ENCODE assay signal across 8 cellular contexts in the genomic region with DNA sequence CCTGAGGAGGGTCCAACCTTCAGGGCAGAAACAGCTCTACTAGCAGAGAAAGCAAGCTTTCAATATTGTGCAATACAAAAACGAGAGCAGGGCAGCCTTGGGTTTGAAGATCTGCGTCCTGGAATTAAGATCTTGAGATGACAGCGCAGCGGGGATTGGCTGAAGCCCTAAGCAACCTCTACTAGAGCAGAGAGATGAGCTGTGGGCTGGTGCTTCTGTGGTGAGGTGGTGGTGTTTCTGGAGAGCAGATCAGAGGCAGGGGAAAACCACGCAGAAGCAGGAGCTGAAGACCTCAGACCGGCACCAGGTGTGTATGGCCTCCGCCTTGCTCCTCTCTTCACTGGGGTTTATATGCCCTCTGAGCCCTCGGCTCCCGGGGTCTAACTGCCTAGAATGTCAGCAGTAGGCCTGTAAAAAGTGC. TPM values are rescaled to one million over a fixed set of nuclear protein-coding genes. Genes with fewer than 3 reads are reported as not detected.
DNase-seq lines count a peak whose midpoint lies in the region; ATAC-seq and TF ChIP-seq lines count a peak whose summit lies in the region.

No MANE protein-coding gene starts in this region.

- TF ChIP-seq CTCF in ascending aorta (IDR thresholded peaks at IDR 0.05) (no peak), smooth muscle cell (IDR thresholded peaks at IDR 0.05; ENCODE audit: borderline replicate concordance, insufficient read depth, poor library complexity, severe bottlenecking) (no peak), uterus (IDR thresholded peaks at IDR 0.05) (no peak)

- DNase-seq in SIG-M5 treated with dmso at 0.1 percent for 504 hours (lab: John Stamatoyannopoulos, UW; ENCODE audit: unreplicated experiment): peak; percentile 96
- DNase-seq in ascending aorta (ENCODE audit: low spot score in 2 of 2): no peak
- DNase-seq in stimulated activated CD4-positive, alpha-beta T cell treated with anti-CD3 and anti-CD28 coated beads, Interleukin-12 subunit alpha, Interleukin-12 subunit beta, amount 100 ng/mL, for 4 hours: peak; percentile 64
- no peak for DNase-seq in SK-N-DZ (ENCODE audit: low spot score)
- no peak for DNase-seq in smooth muscle cell (lab: John Stamatoyannopoulos, UW; ENCODE audit: unreplicated experiment)
- DNase-seq in uterus: no peak

- H3K79me2 ChIP-seq in smooth muscle cell (ENCODE audit: low read depth): no peaks in the 10 kb centered on the region

- intact Hi-C loops in ascending aorta (cut with DNase I): no loop called here
- intact Hi-C loops in uterus (cut with DNase I; ENCODE audit: low total_unique reads): no loop called here

- no peaks in the 10 kb centered on the region for H3K36me3 ChIP-seq in ascending aorta
- no peaks in the 10 kb centered on the region for H3K36me3 ChIP-seq in smooth muscle cell (ENCODE audit: low read depth)
- H3K36me3 ChIP-seq in uterus: no peaks in the 10 kb centered on the region

- 78% methylated on average over 9 of the region's 9 CpGs for WGBS in smooth muscle cell (ENCODE audit: low lambda C conversion rate)

- H3K9ac ChIP-seq in smooth muscle cell (ENCODE audit: low read depth): no peak overlapping the region

- peak; percentile 79 for ATAC-seq in GM18505 (IDR thresholded peaks at IDR 0.05; ENCODE audit: unreplicated experiment)
- peak; percentile 80 for ATAC-seq in HG02763 (IDR thresholded peaks at IDR 0.05; ENCODE audit: unreplicated experiment)

- peak overlapping the region in 1 of 2 donors; percentile 29 for H3K4me3 ChIP-seq in ascending aorta
- H3K4me3 ChIP-seq in smooth muscle cell: no peak overlapping the region
- H3K4me3 ChIP-seq in uterus: no peak overlapping the region

- H2AFZ ChIP-seq in smooth muscle cell (ENCODE audit: low read depth): no peak overlapping the region

- H4K20me1 ChIP-seq in smooth muscle cell (ENCODE audit: low read depth): no peaks in the 10 kb centered on the region

- peak; percentile 90 for TF ChIP-seq POLR2A in GM18505 (IDR thresholded peaks at IDR 0.05; ENCODE audit: borderline replicate concordance, extremely low read depth, insufficient read depth, insufficient read length)
- TF ChIP-seq POLR2A in uterus (IDR thresholded peaks at IDR 0.05): no peak

- H3K27me3 ChIP-seq in ascending aorta: no peaks in the 10 kb centered on the region
- no peaks in the 10 kb centered on the region for H3K27me3 ChIP-seq in smooth muscle cell (ENCODE audit: low read depth)
- no peaks in the 10 kb centered on the region for H3K27me3 ChIP-seq in uterus

- peaks cover 6% of the 10 kb centered on the region for H3F3A ChIP-seq in smooth muscle cell (ENCODE audit: low read depth)

- H3K4me1 ChIP-seq in ascending aorta (peaks cover 6 to 16% of the 10 kb centered on the region in 2 donors), smooth muscle cell (ENCODE audit: low read depth) (peaks cover 4% of the 10 kb centered on the region), uterus (peaks cover 0 to 7% of the 10 kb centered on the region in 2 donors)

- H3K4me2 ChIP-seq in smooth muscle cell: no peak overlapping the region

- H3K9me3 ChIP-seq in ascending aorta (no peaks in the 10 kb centered on the region), smooth muscle cell (replicated peaks; ENCODE audit: low read depth) (no peaks in the 10 kb centered on the region), uterus (no peaks in the 10 kb centered on the region)

- H3K27ac ChIP-seq in ascending aorta (peak overlapping the region; percentile 76 to 94), smooth muscle cell (ENCODE audit: low read depth) (no peak overlapping the region), uterus (peak overlapping the region in 1 of 2 donors; percentile 65)

RNA-seq across cellular contexts. Expression of gene TRAF3IP3, which starts 12.5 kb away (rescaled TPM):
- total RNA-seq in ascending aorta (not detected), smooth muscle cell (0.04 TPM in 1 of 2 replicates, not detected in the other), uterus (1 to 10 TPM in 3 of 4 donors, not detected in 1; 1.3 to 3.2 (median 1.3) TPM)
- polyA plus RNA-seq in SK-N-DZ (2014; cell fraction: cytosol; rRNA removed): not detected in 2 replicates
- polyA plus RNA-seq in SK-N-DZ (2014; cell fraction: nucleus; rRNA removed): 0.12 and 0.14 TPM in 2 replicates
- 0.72 TPM in 1 of 2 replicates, not detected in the other for polyA plus RNA-seq in smooth muscle cell

RNA-seq across cellular contexts. Expression of gene C1orf74, which starts 16.0 kb away (rescaled TPM):
- total RNA-seq in ascending aorta: 0.11 TPM
- 3.9 and 4.3 TPM in 2 replicates for polyA plus RNA-seq in SK-N-DZ (2014; cell fraction: cytosol; rRNA removed)
- polyA plus RNA-seq in SK-N-DZ (2014; cell fraction: nucleus; rRNA removed): 2.2 and 2.4 TPM in 2 replicates
- 5.0 and 10.6 TPM in 2 replicates for total RNA-seq in smooth muscle cell
- polyA plus RNA-seq in smooth muscle cell: 1.0 and 3.8 TPM in 2 replicates
- 1 to 10 TPM in 3 of 4 donors, under 1 TPM in 1; 0.88 to 5.0 (median 1.3) TPM for total RNA-seq in uterus

RNA-seq across cellular contexts. Expression of gene IRF6, which starts 37.6 kb away (rescaled TPM):
- 7.6 TPM for total RNA-seq in ascending aorta
- not detected in 2 replicates for polyA plus RNA-seq in SK-N-DZ (2014; cell fraction: cytosol; rRNA removed)
- 0.37 TPM in 1 of 2 replicates, not detected in the other for polyA plus RNA-seq in SK-N-DZ (2014; cell fraction: nucleus; rRNA removed)
- 52.3 and 59.6 TPM in 2 replicates for total RNA-seq in smooth muscle cell
- 18.1 and 57.4 TPM in 2 replicates for polyA plus RNA-seq in smooth muscle cell
- 10 to 100 TPM in 1 of 4 donors, 1 to 10 TPM in 2, under 1 TPM in 1; 0.88 to 28.3 (median 4.0) TPM for total RNA-seq in uterus

RNA-seq across cellular contexts. Expression of gene UTP25, which starts 59.4 kb away (rescaled TPM):
- 3.6 TPM for total RNA-seq in ascending aorta
- 9.6 and 10.8 TPM in 2 replicates for polyA plus RNA-seq in SK-N-DZ (2014; cell fraction: cytosol; rRNA removed)
- polyA plus RNA-seq in SK-N-DZ (2014; cell fraction: nucleus; rRNA removed): 10.2 and 11.0 TPM in 2 replicates
- total RNA-seq in smooth muscle cell: 5.2 and 6.2 TPM in 2 replicates
- polyA plus RNA-seq in smooth muscle cell: 2.3 and 2.9 TPM in 2 replicates
- total RNA-seq in uterus: 10 to 100 TPM in 2 of 4 donors, 1 to 10 TPM in 2; 6.8 to 12.4 (median 8.8) TPM

Comparison
In these comparisons a context has a peak if more than half of its experiments do, and no peak if none do; other contexts are left out.
1. DNase-seq: peak in SIG-M5 treated with dmso at 0.1 percent for 504 hours (single experiment) and stimulated activated CD4-positive, alpha-beta T cell treated with anti-CD3 and anti-CD28 coated beads, Interleukin-12 subunit alpha, Interleukin-12 subunit beta, amount 100 ng/mL, for 4 hours (single experiment); none in ascending aorta (0 of 2), SK-N-DZ (single experiment), smooth muscle cell (single experiment) and uterus (0 of 2).